2 cellular contexts compared by ENCODE assay signal in the genomic region with DNA sequence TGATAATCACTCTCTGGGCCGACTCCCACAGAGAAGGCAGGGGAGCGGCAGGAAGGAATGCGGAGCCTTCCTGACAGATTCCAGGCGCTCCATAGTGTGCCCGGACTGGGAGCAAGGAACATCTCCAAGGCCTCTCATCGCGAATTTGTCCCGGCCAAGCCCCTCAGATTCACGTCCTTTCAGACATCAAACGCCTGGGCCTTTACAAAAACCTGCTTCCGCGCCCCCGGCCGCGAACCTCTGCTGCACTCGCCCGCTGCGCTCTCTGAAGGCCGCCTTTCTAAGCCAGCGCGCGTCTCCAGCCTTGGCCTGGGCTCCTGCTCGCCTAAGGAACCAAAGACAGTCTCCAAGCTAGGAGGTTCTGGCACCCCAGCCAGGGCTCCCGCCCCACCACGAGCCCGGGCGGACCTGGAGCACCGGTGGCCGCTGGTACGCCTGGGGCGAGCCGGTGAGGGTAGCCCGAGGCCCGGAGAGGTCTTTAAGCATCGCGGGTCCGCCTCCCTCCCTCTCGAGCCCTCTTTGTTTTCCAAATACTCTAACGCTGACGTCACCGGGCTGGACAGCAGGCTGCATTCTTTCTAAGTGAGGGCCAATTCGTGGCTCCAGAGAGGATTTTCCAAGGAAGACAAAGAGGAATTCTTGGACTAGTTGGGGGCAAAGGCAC.
TF ChIP-seq lines count a peak whose summit lies in the region.

No MANE protein-coding gene starts in this region.

TF ChIP-seq in HEK293, 187 proteins besides CTCF, POLR2A, EP300 and RAD21 (continued from another document and continues in another):
- 0 out of 2 replicates have a peak, but pooled peaks have one; percentile 11 for TF ChIP-seq TCF7L2 (IDR thresholded peaks at IDR 0.05; ENCODE audit: borderline replicate concordance, low read depth, low read length)
- TF ChIP-seq, protein P1, sequence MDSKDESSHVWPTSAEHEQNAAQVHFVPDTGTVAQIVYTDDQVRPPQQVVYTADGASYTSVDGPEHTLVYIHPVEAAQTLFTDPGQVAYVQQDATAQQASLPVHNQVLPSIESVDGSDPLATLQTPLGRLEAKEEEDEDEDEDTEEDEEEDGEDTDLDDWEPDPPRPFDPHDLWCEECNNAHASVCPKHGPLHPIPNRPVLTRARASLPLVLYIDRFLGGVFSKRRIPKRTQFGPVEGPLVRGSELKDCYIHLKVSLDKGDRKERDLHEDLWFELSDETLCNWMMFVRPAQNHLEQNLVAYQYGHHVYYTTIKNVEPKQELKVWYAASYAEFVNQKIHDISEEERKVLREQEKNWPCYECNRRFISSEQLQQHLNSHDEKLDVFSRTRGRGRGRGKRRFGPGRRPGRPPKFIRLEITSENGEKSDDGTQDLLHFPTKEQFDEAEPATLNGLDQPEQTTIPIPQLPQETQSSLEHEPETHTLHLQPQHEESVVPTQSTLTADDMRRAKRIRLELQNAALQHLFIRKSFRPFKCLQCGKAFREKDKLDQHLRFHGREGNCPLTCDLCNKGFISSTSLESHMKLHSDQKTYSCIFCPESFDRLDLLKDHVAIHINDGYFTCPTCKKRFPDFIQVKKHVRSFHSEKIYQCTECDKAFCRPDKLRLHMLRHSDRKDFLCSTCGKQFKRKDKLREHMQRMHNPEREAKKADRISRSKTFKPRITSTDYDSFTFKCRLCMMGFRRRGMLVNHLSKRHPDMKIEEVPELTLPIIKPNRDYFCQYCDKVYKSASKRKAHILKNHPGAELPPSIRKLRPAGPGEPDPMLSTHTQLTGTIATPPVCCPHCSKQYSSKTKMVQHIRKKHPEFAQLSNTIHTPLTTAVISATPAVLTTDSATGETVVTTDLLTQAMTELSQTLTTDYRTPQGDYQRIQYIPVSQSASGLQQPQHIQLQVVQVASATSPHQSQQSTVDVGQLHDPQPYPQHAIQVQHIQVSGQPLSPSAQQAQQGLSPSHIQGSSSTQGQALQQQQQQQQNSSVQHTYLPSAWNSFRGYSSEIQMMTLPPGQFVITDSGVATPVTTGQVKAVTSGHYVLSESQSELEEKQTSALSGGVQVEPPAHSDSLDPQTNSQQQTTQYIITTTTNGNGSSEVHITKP (tag by site-specific recombination; IDR thresholded peaks at IDR 0.05): peak; percentile 69
- no peak for TF ChIP-seq ZNF175 (tag by site-specific recombination; IDR thresholded peaks at IDR 0.05)
- TF ChIP-seq, protein P2, sequence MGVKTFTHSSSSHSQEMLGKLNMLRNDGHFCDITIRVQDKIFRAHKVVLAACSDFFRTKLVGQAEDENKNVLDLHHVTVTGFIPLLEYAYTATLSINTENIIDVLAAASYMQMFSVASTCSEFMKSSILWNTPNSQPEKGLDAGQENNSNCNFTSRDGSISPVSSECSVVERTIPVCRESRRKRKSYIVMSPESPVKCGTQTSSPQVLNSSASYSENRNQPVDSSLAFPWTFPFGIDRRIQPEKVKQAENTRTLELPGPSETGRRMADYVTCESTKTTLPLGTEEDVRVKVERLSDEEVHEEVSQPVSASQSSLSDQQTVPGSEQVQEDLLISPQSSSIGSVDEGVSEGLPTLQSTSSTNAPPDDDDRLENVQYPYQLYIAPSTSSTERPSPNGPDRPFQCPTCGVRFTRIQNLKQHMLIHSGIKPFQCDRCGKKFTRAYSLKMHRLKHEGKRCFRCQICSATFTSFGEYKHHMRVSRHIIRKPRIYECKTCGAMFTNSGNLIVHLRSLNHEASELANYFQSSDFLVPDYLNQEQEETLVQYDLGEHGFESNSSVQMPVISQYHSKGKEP (tag by site-specific recombination; IDR thresholded peaks at IDR 0.05): no peak
- TF ChIP-seq ZNF629 (tag by site-specific recombination; IDR thresholded peaks at IDR 0.05): peak; percentile 50
- TF ChIP-seq MZF1 (tag by site-specific recombination; IDR thresholded peaks at IDR 0.05; ENCODE audit: borderline replicate concordance): no peak
- TF ChIP-seq, protein P3, sequence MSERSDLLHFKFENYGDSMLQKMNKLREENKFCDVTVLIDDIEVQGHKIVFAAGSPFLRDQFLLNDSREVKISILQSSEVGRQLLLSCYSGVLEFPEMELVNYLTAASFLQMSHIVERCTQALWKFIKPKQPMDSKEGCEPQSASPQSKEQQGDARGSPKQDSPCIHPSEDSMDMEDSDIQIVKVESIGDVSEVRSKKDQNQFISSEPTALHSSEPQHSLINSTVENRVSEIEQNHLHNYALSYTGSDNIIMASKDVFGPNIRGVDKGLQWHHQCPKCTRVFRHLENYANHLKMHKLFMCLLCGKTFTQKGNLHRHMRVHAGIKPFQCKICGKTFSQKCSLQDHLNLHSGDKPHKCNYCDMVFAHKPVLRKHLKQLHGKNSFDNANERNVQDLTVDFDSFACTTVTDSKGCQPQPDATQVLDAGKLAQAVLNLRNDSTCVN (tag by site-specific recombination; optimal IDR thresholded peaks at IDR 0.05): peak; percentile 0
- no peak for TF ChIP-seq ZNF23 (tag by site-specific recombination; IDR thresholded peaks at IDR 0.05; ENCODE audit: borderline replicate concordance)
- TF ChIP-seq ZNF157 (tag by site-specific recombination; IDR thresholded peaks at IDR 0.05): no peak
- TF ChIP-seq ZSCAN30 (tag by site-specific recombination; IDR thresholded peaks at IDR 0.05): peak; percentile 83
- TF ChIP-seq, protein P4, sequence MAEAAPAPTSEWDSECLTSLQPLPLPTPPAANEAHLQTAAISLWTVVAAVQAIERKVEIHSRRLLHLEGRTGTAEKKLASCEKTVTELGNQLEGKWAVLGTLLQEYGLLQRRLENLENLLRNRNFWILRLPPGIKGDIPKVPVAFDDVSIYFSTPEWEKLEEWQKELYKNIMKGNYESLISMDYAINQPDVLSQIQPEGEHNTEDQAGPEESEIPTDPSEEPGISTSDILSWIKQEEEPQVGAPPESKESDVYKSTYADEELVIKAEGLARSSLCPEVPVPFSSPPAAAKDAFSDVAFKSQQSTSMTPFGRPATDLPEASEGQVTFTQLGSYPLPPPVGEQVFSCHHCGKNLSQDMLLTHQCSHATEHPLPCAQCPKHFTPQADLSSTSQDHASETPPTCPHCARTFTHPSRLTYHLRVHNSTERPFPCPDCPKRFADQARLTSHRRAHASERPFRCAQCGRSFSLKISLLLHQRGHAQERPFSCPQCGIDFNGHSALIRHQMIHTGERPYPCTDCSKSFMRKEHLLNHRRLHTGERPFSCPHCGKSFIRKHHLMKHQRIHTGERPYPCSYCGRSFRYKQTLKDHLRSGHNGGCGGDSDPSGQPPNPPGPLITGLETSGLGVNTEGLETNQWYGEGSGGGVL (tag by site-specific recombination; IDR thresholded peaks at IDR 0.05): peak; percentile 64
- TF ChIP-seq, protein P5, sequence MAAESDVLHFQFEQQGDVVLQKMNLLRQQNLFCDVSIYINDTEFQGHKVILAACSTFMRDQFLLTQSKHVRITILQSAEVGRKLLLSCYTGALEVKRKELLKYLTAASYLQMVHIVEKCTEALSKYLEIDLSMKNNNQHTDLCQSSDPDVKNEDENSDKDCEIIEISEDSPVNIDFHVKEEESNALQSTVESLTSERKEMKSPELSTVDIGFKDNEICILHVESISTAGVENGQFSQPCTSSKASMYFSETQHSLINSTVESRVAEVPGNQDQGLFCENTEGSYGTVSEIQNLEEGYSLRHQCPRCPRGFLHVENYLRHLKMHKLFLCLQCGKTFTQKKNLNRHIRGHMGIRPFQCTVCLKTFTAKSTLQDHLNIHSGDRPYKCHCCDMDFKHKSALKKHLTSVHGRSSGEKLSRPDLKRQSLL (tag by site-specific recombination; IDR thresholded peaks at IDR 0.05): no peak

TF ChIP-seq in SK-N-SH treated with all-trans-retinoic acid at 6 μM for 48 hours, 23 proteins besides CTCF, POLR2A, EP300 and RAD21 (continued from another document):
- TF ChIP-seq, protein P6, sequence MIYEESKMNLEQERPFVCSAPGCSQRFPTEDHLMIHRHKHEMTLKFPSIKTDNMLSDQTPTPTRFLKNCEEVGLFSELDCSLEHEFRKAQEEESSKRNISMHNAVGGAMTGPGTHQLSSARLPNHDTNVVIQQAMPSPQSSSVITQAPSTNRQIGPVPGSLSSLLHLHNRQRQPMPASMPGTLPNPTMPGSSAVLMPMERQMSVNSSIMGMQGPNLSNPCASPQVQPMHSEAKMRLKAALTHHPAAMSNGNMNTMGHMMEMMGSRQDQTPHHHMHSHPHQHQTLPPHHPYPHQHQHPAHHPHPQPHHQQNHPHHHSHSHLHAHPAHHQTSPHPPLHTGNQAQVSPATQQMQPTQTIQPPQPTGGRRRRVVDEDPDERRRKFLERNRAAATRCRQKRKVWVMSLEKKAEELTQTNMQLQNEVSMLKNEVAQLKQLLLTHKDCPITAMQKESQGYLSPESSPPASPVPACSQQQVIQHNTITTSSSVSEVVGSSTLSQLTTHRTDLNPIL (CRISPR knock-in tag; IDR thresholded peaks at IDR 0.05; ENCODE audit: low read depth): peak; percentile 78
- 0 out of 2 replicates have a peak, but pooled peaks have one; percentile 24 for TF ChIP-seq CSDC2 (CRISPR knock-in tag; IDR thresholded peaks at IDR 0.05)
- TF ChIP-seq, protein P7, sequence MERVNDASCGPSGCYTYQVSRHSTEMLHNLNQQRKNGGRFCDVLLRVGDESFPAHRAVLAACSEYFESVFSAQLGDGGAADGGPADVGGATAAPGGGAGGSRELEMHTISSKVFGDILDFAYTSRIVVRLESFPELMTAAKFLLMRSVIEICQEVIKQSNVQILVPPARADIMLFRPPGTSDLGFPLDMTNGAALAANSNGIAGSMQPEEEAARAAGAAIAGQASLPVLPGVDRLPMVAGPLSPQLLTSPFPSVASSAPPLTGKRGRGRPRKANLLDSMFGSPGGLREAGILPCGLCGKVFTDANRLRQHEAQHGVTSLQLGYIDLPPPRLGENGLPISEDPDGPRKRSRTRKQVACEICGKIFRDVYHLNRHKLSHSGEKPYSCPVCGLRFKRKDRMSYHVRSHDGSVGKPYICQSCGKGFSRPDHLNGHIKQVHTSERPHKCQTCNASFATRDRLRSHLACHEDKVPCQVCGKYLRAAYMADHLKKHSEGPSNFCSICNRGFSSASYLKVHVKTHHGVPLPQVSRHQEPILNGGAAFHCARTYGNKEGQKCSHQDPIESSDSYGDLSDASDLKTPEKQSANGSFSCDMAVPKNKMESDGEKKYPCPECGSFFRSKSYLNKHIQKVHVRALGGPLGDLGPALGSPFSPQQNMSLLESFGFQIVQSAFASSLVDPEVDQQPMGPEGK (CRISPR knock-in tag; IDR thresholded peaks at IDR 0.05; ENCODE audit: borderline replicate concordance): peak; percentile 41; the same call in 1 of the 2 replicates
- TF ChIP-seq RARB (CRISPR knock-in tag; IDR thresholded peaks at IDR 0.05): peak; percentile 60; the same call in 1 of the 2 replicates
- TF ChIP-seq ZNF8 (CRISPR knock-in tag; IDR thresholded peaks at IDR 0.05): no peak
- TF ChIP-seq ZC3H10 (CRISPR knock-in tag; IDR thresholded peaks at IDR 0.05): 0 out of 2 replicates have a peak, but pooled peaks have one; percentile 62
- TF ChIP-seq, protein P8, sequence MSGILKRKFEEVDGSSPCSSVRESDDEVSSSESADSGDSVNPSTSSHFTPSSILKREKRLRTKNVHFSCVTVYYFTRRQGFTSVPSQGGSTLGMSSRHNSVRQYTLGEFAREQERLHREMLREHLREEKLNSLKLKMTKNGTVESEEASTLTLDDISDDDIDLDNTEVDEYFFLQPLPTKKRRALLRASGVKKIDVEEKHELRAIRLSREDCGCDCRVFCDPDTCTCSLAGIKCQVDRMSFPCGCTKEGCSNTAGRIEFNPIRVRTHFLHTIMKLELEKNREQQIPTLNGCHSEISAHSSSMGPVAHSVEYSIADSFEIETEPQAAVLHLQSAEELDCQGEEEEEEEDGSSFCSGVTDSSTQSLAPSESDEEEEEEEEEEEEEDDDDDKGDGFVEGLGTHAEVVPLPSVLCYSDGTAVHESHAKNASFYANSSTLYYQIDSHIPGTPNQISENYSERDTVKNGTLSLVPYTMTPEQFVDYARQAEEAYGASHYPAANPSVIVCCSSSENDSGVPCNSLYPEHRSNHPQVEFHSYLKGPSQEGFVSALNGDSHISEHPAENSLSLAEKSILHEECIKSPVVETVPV (CRISPR knock-in tag; IDR thresholded peaks at IDR 0.05): no peak
- 0 out of 2 replicates have a peak, but pooled peaks have one; percentile 58 for TF ChIP-seq SNAI2 (CRISPR knock-in tag; IDR thresholded peaks at IDR 0.05)
- TF ChIP-seq ZFP3 (CRISPR knock-in tag; IDR thresholded peaks at IDR 0.05): no peak
- 0 out of 2 replicates have a peak, but pooled peaks have one; percentile 40 for TF ChIP-seq GLIS3 (CRISPR knock-in tag; IDR thresholded peaks at IDR 0.05)
- no peak; the same call in 1 of the 2 replicates for TF ChIP-seq ZFP30 (CRISPR knock-in tag; IDR thresholded peaks at IDR 0.05)
- no peak for TF ChIP-seq TOX (CRISPR knock-in tag; IDR thresholded peaks at IDR 0.05; ENCODE audit: borderline replicate concordance)
- TF ChIP-seq PPARA (CRISPR knock-in tag; IDR thresholded peaks at IDR 0.05; ENCODE audit: borderline replicate concordance): no peak
TF ChIP-seq in SK-N-SH treated with all-trans-retinoic acid at 6 μM for 48 hours: peak in this region for 9.
